ENCODE assay signal across 8 cellular contexts in genomic region chr1:157369808-157370521, GRCh38.
DNase-seq lines count a peak whose midpoint lies in the region; ATAC-seq, FAIRE-seq and TF ChIP-seq lines count a peak whose summit lies in the region.

No MANE protein-coding gene starts in this region.

- no peaks in the 10 kb centered on the region for H3K9me3 ChIP-seq in Caco-2
- no peaks in the 10 kb centered on the region for H3K9me3 ChIP-seq in pancreas

- no peaks in the 10 kb centered on the region for H3K36me3 Mint-ChIP-seq in Caco-2 (ENCODE audit: insufficient read depth, unreplicated experiment)
- no peaks in the 10 kb centered on the region for H3K36me3 Mint-ChIP-seq in activated T-helper 2 cell treated with anti-CD3 and anti-CD28 coated beads, Interferon-gamma antibody, Interleukin-2, Interleukin-4, amounts not matched to agents 10 μg/mL and 5 μg/mL and 100 μg/mL, durations not matched to agents 14 hours and 24 hours and 36 hours (ENCODE audit: low read depth)

- peak overlapping the region; percentile 37 for H3K4me3 Mint-ChIP-seq in Caco-2 (ENCODE audit: unreplicated experiment)
- no peak overlapping the region for H3K4me3 Mint-ChIP-seq in activated T-helper 2 cell treated with anti-CD3 and anti-CD28 coated beads, Interferon-gamma antibody, Interleukin-2, Interleukin-4, amounts not matched to agents 10 μg/mL and 5 μg/mL and 100 μg/mL, durations not matched to agents 14 hours and 24 hours and 36 hours (ENCODE audit: low read depth)

- no peak overlapping the region for H3K4me3 ChIP-seq in Caco-2 (ENCODE audit: low read depth, low read length)
- no peak overlapping the region for H3K4me3 ChIP-seq in pancreas

- peaks cover 53% of the 10 kb centered on the region for H3K4me1 Mint-ChIP-seq in Caco-2 (ENCODE audit: low read depth, unreplicated experiment)
- H3K4me1 Mint-ChIP-seq in activated T-helper 2 cell treated with anti-CD3 and anti-CD28 coated beads, Interferon-gamma antibody, Interleukin-2, Interleukin-4, amounts not matched to agents 10 μg/mL and 5 μg/mL and 100 μg/mL, durations not matched to agents 14 hours and 24 hours and 36 hours (ENCODE audit: low read depth), result peaks cover 2% of the 10 kb centered on the region

- H3K9me3 Mint-ChIP-seq in Caco-2 (ENCODE audit: unreplicated experiment), result peaks cover 16% of the 10 kb centered on the region
- H3K9me3 Mint-ChIP-seq in activated T-helper 2 cell treated with anti-CD3 and anti-CD28 coated beads, Interferon-gamma antibody, Interleukin-2, Interleukin-4, amounts not matched to agents 10 μg/mL and 5 μg/mL and 100 μg/mL, durations not matched to agents 14 hours and 24 hours and 36 hours, result no peaks in the 10 kb centered on the region

- H3K4me1 ChIP-seq in Caco-2, result peaks cover 34% of the 10 kb centered on the region
- no peaks in the 10 kb centered on the region for H3K4me1 ChIP-seq in pancreas

- CTCF ChIA-PET in Caco-2 (lab: Charles Lee), result interaction anchor here (1.0 to 1.5 kb wide), 2 partner anchors 59 to 135 kb away, joined by 3 to 4 read pairs; no protein-coding TSS in a partner anchor

- intact Hi-C loops in Caco-2 (cut with micrococcal nuclease; ENCODE audit: unreplicated experiment) (loop anchor here (1.0 to 10.0 kb wide), 6 partner anchors 72 to 575 kb away; no protein-coding TSS in a partner anchor), pancreas (cut with DNase I) (loop anchor here in 2 of 3 donors (5.0 to 10.0 kb wide), 3 partner anchors 122 to 175 kb away; no protein-coding TSS in a partner anchor)
- intact Hi-C loops in activated T-helper 2 cell treated with anti-CD3 and anti-CD28 coated beads, Interferon-gamma antibody, Interleukin-2, Interleukin-4, amounts not matched to agents 10 μg/mL and 5 μg/mL and 100 μg/mL, durations not matched to agents 14 hours and 24 hours and 36 hours (cut with micrococcal nuclease), result loop anchor here (5.0 kb wide), 1 partner anchor 122 kb away; no protein-coding TSS in a partner anchor

- H3K27ac ChIP-seq in pancreas, result no peak overlapping the region

- TF ChIP-seq CTCF in Caco-2 (IDR thresholded peaks at IDR 0.05; ENCODE audit: insufficient read depth in 1 of 2, low read depth in 1 of 2, low read length in 1 of 2, severe bottlenecking in 1 of 2, unreplicated experiment in 1 of 2) (peak; percentile 79 to 86), pancreas (IDR thresholded peaks at IDR 0.05) (peak; percentile 74 to 93 (median 84))

- ATAC-seq in GM21737 (IDR thresholded peaks at IDR 0.05; ENCODE audit: unreplicated experiment) (peak; percentile 59), pancreas (peak; percentile 53 to 97 (median 92)), GM18502 (IDR thresholded peaks at IDR 0.05; ENCODE audit: poor library complexity, unreplicated experiment) (no peak)

- 1% methylated on average over 6 of the region's 6 CpGs for WGBS in pancreas, 2 donors

- H3K27me3 ChIP-seq in Caco-2 (replicated peaks; ENCODE audit: control insufficient read depth, insufficient read depth, low read length) (no peaks in the 10 kb centered on the region), pancreas (no peaks in the 10 kb centered on the region)

- no TSS peak for BruUV-seq in Caco-2 (replicated peaks; lab: Mats Ljungman, UMichigan)

- POLR2A ChIA-PET in Caco-2 (lab: Charles Lee), result no interaction called here

- DNase-seq in Caco-2 (peak; percentile 86 to 88), NCI-H524 (lab: John Stamatoyannopoulos, UW) (peak; percentile 49 to 74), glomerular visceral epithelial cell (ENCODE audit: extremely low spot score) (peak; percentile 64), pancreas (peak in 2 of 6 donors; percentile 28 to 54), epidermal melanocyte (ENCODE audit: insufficient read length, low spot score) (no peak)
- DNase-seq in activated T-helper 2 cell treated with anti-CD3 and anti-CD28 coated beads, Interferon-gamma antibody, Interleukin-2, Interleukin-4, amounts not matched to agents 10 μg/mL and 5 μg/mL and 100 μg/mL, durations not matched to agents 14 hours and 24 hours and 36 hours (ENCODE audit: low spot score), result peak; percentile 20

- no peaks in the 10 kb centered on the region for H3K27me3 Mint-ChIP-seq in Caco-2 (ENCODE audit: insufficient read depth, unreplicated experiment)
- H3K27me3 Mint-ChIP-seq in activated T-helper 2 cell treated with anti-CD3 and anti-CD28 coated beads, Interferon-gamma antibody, Interleukin-2, Interleukin-4, amounts not matched to agents 10 μg/mL and 5 μg/mL and 100 μg/mL, durations not matched to agents 14 hours and 24 hours and 36 hours (ENCODE audit: low read depth), result peaks cover 14% of the 10 kb centered on the region

- H3K36me3 ChIP-seq in Caco-2 (ENCODE audit: control insufficient read depth, insufficient read depth, low read length) (no peaks in the 10 kb centered on the region), pancreas (no peaks in the 10 kb centered on the region)

- FAIRE-seq in pancreas (lab: Jason Lieb, UNC), result peak; percentile 59

- H3K27ac Mint-ChIP-seq in Caco-2 (ENCODE audit: unreplicated experiment), result peak overlapping the region; percentile 76
- H3K27ac Mint-ChIP-seq in activated T-helper 2 cell treated with anti-CD3 and anti-CD28 coated beads, Interferon-gamma antibody, Interleukin-2, Interleukin-4, amounts not matched to agents 10 μg/mL and 5 μg/mL and 100 μg/mL, durations not matched to agents 14 hours and 24 hours and 36 hours, result no peak overlapping the region
